1 cellular context compared by ENCODE assay signal in genomic region chr20:50368813-50369224, GRCh38.
TF ChIP-seq lines count a peak whose summit lies in the region.

No MANE protein-coding gene starts in this region.

TF ChIP-seq in HepG2, 621 proteins besides CTCF, POLR2A, EP300 and RAD21 (continued from another document and continues in another):
- TF ChIP-seq, protein P1, sequence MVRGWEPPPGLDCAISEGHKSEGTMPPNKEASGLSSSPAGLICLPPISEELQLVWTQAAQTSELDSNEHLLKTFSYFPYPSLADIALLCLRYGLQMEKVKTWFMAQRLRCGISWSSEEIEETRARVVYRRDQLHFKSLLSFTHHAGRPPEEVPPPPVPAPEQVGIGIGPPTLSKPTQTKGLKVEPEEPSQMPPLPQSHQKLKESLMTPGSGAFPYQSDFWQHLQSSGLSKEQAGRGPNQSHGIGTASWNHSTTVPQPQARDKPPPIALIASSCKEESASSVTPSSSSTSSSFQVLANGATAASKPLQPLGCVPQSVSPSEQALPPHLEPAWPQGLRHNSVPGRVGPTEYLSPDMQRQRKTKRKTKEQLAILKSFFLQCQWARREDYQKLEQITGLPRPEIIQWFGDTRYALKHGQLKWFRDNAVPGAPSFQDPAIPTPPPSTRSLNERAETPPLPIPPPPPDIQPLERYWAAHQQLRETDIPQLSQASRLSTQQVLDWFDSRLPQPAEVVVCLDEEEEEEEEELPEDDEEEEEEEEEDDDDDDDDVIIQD (CRISPR knock-in tag; IDR thresholded peaks at IDR 0.05; ENCODE audit: low read depth) = peak; percentile 75; the same call in 1 of the 2 replicates
- TF ChIP-seq ZNF496 (CRISPR knock-in tag; IDR thresholded peaks at IDR 0.05; ENCODE audit: insufficient replicate concordance) (no peak), GABPA (IDR thresholded peaks at IDR 0.05; ENCODE audit: low read depth, low read length) (no peak), GABPA (CRISPR knock-in tag; IDR thresholded peaks at IDR 0.05; ENCODE audit: low read depth) (peak; percentile 17), SETDB1 (CRISPR knock-in tag; IDR thresholded peaks at IDR 0.05; ENCODE audit: borderline replicate concordance) (no peak), AGO1 (IDR thresholded peaks at IDR 0.05; ENCODE audit: low read depth, low read length, poor library complexity, severe bottlenecking) (no peak), NFE2 (CRISPR knock-in tag; IDR thresholded peaks at IDR 0.05) (no peak), ZNF326 (CRISPR knock-in tag; IDR thresholded peaks at IDR 0.05; ENCODE audit: borderline replicate concordance) (no peak), ZNF530 (CRISPR knock-in tag; IDR thresholded peaks at IDR 0.05; ENCODE audit: low read depth) (no peak), ZNF205 (CRISPR knock-in tag; IDR thresholded peaks at IDR 0.05) (peak; percentile 24; the same call in 1 of the 2 replicates), ZNF576 (CRISPR knock-in tag; IDR thresholded peaks at IDR 0.05) (no peak), ZNF512B (CRISPR knock-in tag; IDR thresholded peaks at IDR 0.05; ENCODE audit: borderline replicate concordance) (peak; percentile 85; the same call in 1 of the 2 replicates), MED1 (CRISPR knock-in tag; IDR thresholded peaks at IDR 0.05) (peak; percentile 62; the same call in 1 of the 2 replicates), CHCHD3 (CRISPR knock-in tag; IDR thresholded peaks at IDR 0.05) (no peak), ZNF580 (CRISPR knock-in tag; IDR thresholded peaks at IDR 0.05; ENCODE audit: borderline replicate concordance, low read depth) (no peak), ZNF317 (CRISPR knock-in tag; IDR thresholded peaks at IDR 0.05) (peak; percentile 33; the same call in 1 of the 2 replicates), HMG20B (CRISPR knock-in tag; conservative IDR thresholded peaks at IDR 0.05) (0 out of 2 replicates have a peak, but pooled peaks have one; percentile 7), ZNF354B (CRISPR knock-in tag; IDR thresholded peaks at IDR 0.05) (no peak; the same call in 1 of the 2 replicates), SRSF4 (IDR thresholded peaks at IDR 0.05; ENCODE audit: low read depth, low read length, poor library complexity, severe bottlenecking) (no peak), SMAD3 (CRISPR knock-in tag; IDR thresholded peaks at IDR 0.05) (no peak; the same call in 1 of the 2 replicates), ZNF768 (CRISPR knock-in tag; IDR thresholded peaks at IDR 0.05) (no peak), ATF1 (CRISPR knock-in tag; IDR thresholded peaks at IDR 0.05) (peak; percentile 65; the same call in 1 of the 2 replicates), ERF (CRISPR knock-in tag; IDR thresholded peaks at IDR 0.05) (no peak), ZNF414 (CRISPR knock-in tag; IDR thresholded peaks at IDR 0.05) (peak; percentile 36; the same call in 1 of the 2 replicates), FLYWCH1 (CRISPR knock-in tag; IDR thresholded peaks at IDR 0.05) (no peak), SRF (IDR thresholded peaks at IDR 0.05; ENCODE audit: low read depth, low read length) (peak; percentile 93), PPARG (CRISPR knock-in tag; conservative IDR thresholded peaks at IDR 0.05) (0 out of 2 replicates have a peak, but pooled peaks have one; percentile 21)
- TF ChIP-seq, protein P2, sequence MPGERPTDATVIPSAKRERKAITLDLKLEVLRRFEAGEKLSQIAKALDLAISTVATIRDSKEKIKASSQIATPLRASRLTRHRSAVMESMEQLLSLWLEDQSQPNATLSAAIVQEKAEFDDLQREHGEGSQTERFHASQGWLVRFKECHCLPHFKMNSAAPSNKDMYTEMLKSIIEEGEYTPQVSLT (CRISPR knock-in tag; IDR thresholded peaks at IDR 0.05; ENCODE audit: borderline replicate concordance, low read depth) = no peak
- TF ChIP-seq, protein P3, sequence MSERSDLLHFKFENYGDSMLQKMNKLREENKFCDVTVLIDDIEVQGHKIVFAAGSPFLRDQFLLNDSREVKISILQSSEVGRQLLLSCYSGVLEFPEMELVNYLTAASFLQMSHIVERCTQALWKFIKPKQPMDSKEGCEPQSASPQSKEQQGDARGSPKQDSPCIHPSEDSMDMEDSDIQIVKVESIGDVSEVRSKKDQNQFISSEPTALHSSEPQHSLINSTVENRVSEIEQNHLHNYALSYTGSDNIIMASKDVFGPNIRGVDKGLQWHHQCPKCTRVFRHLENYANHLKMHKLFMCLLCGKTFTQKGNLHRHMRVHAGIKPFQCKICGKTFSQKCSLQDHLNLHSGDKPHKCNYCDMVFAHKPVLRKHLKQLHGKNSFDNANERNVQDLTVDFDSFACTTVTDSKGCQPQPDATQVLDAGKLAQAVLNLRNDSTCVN (CRISPR knock-in tag; IDR thresholded peaks at IDR 0.05; ENCODE audit: borderline replicate concordance) = 0 out of 2 replicates have a peak, but pooled peaks have one; percentile 17
- TF ChIP-seq, protein P4, sequence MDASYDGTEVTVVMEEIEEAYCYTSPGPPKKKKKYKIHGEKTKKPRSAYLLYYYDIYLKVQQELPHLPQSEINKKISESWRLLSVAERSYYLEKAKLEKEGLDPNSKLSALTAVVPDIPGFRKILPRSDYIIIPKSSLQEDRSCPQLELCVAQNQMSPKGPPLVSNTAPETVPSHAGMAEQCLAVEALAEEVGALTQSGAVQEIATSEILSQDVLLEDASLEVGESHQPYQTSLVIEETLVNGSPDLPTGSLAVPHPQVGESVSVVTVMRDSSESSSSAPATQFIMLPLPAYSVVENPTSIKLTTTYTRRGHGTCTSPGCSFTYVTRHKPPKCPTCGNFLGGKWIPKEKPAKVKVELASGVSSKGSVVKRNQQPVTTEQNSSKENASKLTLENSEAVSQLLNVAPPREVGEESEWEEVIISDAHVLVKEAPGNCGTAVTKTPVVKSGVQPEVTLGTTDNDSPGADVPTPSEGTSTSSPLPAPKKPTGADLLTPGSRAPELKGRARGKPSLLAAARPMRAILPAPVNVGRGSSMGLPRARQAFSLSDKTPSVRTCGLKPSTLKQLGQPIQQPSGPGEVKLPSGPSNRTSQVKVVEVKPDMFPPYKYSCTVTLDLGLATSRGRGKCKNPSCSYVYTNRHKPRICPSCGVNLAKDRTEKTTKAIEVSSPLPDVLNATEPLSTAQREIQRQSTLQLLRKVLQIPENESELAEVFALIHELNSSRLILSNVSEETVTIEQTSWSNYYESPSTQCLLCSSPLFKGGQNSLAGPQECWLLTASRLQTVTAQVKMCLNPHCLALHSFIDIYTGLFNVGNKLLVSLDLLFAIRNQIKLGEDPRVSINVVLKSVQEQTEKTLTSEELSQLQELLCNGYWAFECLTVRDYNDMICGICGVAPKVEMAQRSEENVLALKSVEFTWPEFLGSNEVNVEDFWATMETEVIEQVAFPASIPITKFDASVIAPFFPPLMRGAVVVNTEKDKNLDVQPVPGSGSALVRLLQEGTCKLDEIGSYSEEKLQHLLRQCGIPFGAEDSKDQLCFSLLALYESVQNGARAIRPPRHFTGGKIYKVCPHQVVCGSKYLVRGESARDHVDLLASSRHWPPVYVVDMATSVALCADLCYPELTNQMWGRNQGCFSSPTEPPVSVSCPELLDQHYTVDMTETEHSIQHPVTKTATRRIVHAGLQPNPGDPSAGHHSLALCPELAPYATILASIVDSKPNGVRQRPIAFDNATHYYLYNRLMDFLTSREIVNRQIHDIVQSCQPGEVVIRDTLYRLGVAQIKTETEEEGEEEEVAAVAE (CRISPR knock-in tag; IDR thresholded peaks at IDR 0.05; ENCODE audit: borderline replicate concordance) = peak; percentile 48; the same call in 1 of the 2 replicates
- TF ChIP-seq, protein P5, sequence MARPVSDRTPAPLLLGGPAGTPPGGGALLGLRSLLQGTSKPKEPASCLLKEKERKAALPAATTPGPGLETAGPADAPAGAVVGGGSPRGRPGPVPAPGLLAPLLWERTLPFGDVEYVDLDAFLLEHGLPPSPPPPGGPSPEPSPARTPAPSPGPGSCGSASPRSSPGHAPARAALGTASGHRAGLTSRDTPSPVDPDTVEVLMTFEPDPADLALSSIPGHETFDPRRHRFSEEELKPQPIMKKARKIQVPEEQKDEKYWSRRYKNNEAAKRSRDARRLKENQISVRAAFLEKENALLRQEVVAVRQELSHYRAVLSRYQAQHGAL (CRISPR knock-in tag; IDR thresholded peaks at IDR 0.05; ENCODE audit: not compliant biosample characterization) = no peak
- TF ChIP-seq, protein P6, sequence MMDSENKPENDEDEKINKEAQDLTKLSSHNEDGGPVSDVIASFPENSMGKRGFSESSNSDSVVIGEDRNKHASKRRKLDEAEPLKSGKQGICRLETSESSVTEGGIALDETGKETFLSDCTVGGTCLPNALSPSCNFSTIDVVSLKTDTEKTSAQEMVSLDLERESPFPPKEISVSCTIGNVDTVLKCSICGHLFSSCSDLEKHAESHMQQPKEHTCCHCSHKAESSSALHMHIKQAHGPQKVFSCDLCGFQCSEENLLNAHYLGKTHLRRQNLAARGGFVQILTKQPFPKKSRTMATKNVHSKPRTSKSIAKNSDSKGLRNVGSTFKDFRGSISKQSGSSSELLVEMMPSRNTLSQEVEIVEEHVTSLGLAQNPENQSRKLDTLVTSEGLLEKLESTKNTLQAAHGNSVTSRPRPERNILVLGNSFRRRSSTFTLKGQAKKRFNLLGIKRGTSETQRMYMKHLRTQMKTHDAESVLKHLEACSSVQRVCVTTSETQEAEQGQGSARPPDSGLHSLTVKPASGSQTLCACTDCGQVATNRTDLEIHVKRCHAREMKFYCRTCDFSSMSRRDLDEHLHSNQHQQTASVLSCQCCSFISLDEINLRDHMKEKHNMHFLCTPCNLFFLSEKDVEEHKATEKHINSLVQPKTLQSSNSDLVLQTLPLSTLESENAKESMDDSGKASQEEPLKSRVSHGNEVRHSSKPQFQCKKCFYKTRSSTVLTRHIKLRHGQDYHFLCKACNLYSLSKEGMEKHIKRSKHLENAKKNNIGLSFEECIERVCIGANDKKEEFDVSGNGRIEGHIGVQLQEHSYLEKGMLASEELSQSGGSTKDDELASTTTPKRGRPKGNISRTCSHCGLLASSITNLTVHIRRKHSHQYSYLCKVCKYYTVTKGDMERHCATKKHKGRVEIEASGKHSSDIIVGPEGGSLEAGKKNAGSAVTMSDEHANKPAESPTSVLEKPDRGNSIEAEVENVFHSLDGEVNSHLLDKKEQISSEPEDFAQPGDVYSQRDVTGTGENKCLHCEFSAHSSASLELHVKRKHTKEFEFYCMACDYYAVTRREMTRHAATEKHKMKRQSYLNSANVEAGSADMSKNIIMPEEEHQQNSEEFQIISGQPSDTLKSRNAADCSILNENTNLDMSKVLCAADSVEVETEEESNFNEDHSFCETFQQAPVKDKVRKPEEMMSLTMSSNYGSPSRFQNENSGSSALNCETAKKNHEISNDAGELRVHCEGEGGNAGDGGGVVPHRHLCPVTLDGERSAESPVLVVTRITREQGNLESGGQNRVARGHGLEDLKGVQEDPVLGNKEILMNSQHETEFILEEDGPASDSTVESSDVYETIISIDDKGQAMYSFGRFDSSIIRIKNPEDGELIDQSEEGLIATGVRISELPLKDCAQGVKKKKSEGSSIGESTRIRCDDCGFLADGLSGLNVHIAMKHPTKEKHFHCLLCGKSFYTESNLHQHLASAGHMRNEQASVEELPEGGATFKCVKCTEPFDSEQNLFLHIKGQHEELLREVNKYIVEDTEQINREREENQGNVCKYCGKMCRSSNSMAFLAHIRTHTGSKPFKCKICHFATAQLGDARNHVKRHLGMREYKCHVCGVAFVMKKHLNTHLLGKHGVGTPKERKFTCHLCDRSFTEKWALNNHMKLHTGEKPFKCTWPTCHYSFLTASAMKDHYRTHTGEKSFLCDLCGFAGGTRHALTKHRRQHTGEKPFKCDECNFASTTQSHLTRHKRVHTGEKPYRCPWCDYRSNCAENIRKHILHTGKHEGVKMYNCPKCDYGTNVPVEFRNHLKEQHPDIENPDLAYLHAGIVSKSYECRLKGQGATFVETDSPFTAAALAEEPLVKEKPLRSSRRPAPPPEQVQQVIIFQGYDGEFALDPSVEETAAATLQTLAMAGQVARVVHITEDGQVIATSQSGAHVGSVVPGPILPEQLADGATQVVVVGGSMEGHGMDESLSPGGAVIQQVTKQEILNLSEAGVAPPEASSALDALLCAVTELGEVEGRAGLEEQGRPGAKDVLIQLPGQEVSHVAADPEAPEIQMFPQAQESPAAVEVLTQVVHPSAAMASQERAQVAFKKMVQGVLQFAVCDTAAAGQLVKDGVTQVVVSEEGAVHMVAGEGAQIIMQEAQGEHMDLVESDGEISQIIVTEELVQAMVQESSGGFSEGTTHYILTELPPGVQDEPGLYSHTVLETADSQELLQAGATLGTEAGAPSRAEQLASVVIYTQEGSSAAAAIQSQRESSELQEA (CRISPR knock-in tag; IDR thresholded peaks at IDR 0.05; ENCODE audit: not compliant biosample characterization) = no peak
